Comparison of ENCODE assay signal across 12 cellular contexts in the genomic region with DNA sequence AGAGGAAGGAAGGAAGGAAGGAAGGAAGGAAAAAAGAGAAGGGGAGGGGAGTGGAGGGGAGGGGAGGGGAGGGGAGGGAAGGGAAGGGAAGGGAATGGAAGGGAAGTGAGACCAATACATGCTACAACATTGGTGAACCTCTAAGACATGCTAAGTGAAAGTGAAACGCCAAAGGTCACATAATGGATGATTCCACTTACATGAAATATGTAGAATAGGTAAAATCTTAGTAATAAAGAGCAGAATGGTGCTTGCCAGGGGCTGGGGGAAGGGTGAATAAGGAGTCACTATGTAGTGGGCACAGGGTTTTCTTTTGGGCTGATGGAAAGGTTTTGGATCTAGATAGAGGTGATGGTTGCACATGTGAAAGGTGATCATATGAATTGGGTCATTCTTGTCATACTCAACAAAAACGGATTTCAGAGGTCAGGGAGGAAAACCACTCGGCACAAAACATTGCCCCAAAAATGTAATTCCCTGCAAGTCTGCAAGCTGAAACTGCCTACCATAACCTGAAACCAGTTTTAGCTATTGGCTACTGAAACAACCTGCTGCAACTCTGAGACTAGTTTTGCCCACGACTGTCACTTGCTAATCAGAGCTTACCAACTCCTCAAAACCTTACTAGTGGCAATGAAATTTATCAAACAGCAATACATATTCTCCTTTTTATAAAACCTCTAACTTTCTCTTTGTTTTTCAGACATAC. TPM values are rescaled to one million over a fixed set of nuclear protein-coding genes. Genes with fewer than 3 reads are reported as not detected.
DNase-seq lines count a peak whose midpoint lies in the region; ATAC-seq, FAIRE-seq and TF ChIP-seq lines count a peak whose summit lies in the region.
"Had no signal": no experiment of that assay in that cellular context is flagged by ENCODE, and none has a peak within 500 bp of the region (broad histone marks: within the 10 kb centered on the region; RNA-seq: fewer than 3 reads in every experiment).

No MANE protein-coding gene starts in this region.

- peak overlapping the region; percentile 23 for H3K27ac Mint-ChIP-seq in activated naive CD4-positive, alpha-beta T cell treated with anti-CD3 and anti-CD28 coated beads, Interleukin-2, amount 50 U/mL, for 24 hours
- no peak overlapping the region for H3K27ac Mint-ChIP-seq in WTC11

- intact Hi-C loops in kidney (cut with DNase I): no loop called here

- FAIRE-seq in kidney (lab: Jason Lieb, UNC): no peak
- FAIRE-seq: endothelial cell of umbilical vein, islet of Langerhans had no signal

- H3K4me1 Mint-ChIP-seq in activated naive CD4-positive, alpha-beta T cell treated with anti-CD3 and anti-CD28 coated beads, Interleukin-2, amount 50 U/mL, for 24 hours: peaks cover 14% of the 10 kb centered on the region
- H3K4me1 Mint-ChIP-seq in WTC11: no peaks in the 10 kb centered on the region

- no peaks in the 10 kb centered on the region for H3K36me3 ChIP-seq in kidney (ENCODE audit: control insufficient read depth in 1 of 2, insufficient read depth in 2 of 2, low read length in 2 of 2)
- no peaks in the 10 kb centered on the region for H3K36me3 ChIP-seq in effector memory CD4-positive, alpha-beta T cell (ENCODE audit: control insufficient read depth, insufficient read depth, low read length)
- H3K36me3 ChIP-seq: neutrophil had no signal

- H3K27ac ChIP-seq in kidney (ENCODE audit: low read depth in 2 of 2, low read length in 2 of 2): no peak overlapping the region
- H3K27ac ChIP-seq in effector memory CD4-positive, alpha-beta T cell (ENCODE audit: insufficient read depth, low read length, poor library complexity, severe bottlenecking): no peak overlapping the region
- H3K27ac ChIP-seq: neutrophil had no signal

- TF ChIP-seq CTCF in kidney (IDR thresholded peaks at IDR 0.05; ENCODE audit: borderline replicate concordance, extremely low read depth, insufficient read depth) (no peak), WTC11 (IDR thresholded peaks at IDR 0.05) (no peak)

- H3K4me1 ChIP-seq in kidney (ENCODE audit: control insufficient read depth in 1 of 2, insufficient read depth in 1 of 2, low read depth in 1 of 2, low read length in 2 of 2): no peaks in the 10 kb centered on the region
- H3K4me1 ChIP-seq in effector memory CD4-positive, alpha-beta T cell (ENCODE audit: control insufficient read depth, insufficient read depth, low read length, poor library complexity, severe bottlenecking): no peaks in the 10 kb centered on the region

- peaks cover 6% of the 10 kb centered on the region for H3K9me3 Mint-ChIP-seq in activated naive CD4-positive, alpha-beta T cell treated with anti-CD3 and anti-CD28 coated beads, Interleukin-2, amount 50 U/mL, for 24 hours
- H3K9me3 Mint-ChIP-seq in WTC11: peaks cover 32% of the 10 kb centered on the region

- H3K36me3 Mint-ChIP-seq in activated naive CD4-positive, alpha-beta T cell treated with anti-CD3 and anti-CD28 coated beads, Interleukin-2, amount 50 U/mL, for 24 hours: peaks cover 12% of the 10 kb centered on the region
- H3K36me3 Mint-ChIP-seq in WTC11: peaks cover 27% of the 10 kb centered on the region

- H3K27me3 Mint-ChIP-seq in activated naive CD4-positive, alpha-beta T cell treated with anti-CD3 and anti-CD28 coated beads, Interleukin-2, amount 50 U/mL, for 24 hours: no peaks in the 10 kb centered on the region
- H3K27me3 Mint-ChIP-seq in WTC11 (ENCODE audit: low read depth): no peaks in the 10 kb centered on the region

- no peak overlapping the region for H3K4me3 ChIP-seq in kidney (ENCODE audit: low read length in 2 of 2)
- H3K4me3 ChIP-seq in effector memory CD4-positive, alpha-beta T cell (ENCODE audit: insufficient read depth, low read depth, low read length, poor library complexity, severe bottlenecking): no peak overlapping the region

- ATAC-seq in GM21717 (IDR thresholded peaks at IDR 0.05; ENCODE audit: unreplicated experiment) (peak; percentile 92), HG03460 (IDR thresholded peaks at IDR 0.05; ENCODE audit: unreplicated experiment) (peak; percentile 78), WTC11 (no peak)
- ATAC-seq in stimulated activated naive CD8-positive, alpha-beta T cell treated with anti-CD3 and anti-CD28 coated beads, Interleukin-15, Interleukin-2, amounts not matched to agents 100 U/mL and 50 U/mL, for 24 hours: peak; percentile 75

- POLR2A ChIA-PET in WTC11 (lab: Charles Lee): no interaction called here

- CTCF ChIA-PET in WTC11 (lab: Charles Lee): no interaction called here

- H3K9me3 ChIP-seq in kidney (ENCODE audit: control insufficient read depth in 1 of 2, low read length in 2 of 2): peaks cover 2 to 3% of the 10 kb centered on the region in 2 donors
- H3K9me3 ChIP-seq in effector memory CD4-positive, alpha-beta T cell (ENCODE audit: control insufficient read depth, low read length): no peaks in the 10 kb centered on the region
- H3K9me3 ChIP-seq: neutrophil had no signal

- H3K9ac ChIP-seq in kidney (ENCODE audit: low read length in 2 of 2): no peak overlapping the region

- no peaks in the 10 kb centered on the region for H3K27me3 ChIP-seq in effector memory CD4-positive, alpha-beta T cell (replicated peaks; ENCODE audit: control insufficient read depth, insufficient read depth, low read length, poor library complexity, severe bottlenecking)
- H3K27me3 ChIP-seq: neutrophil had no signal

- H3K4me3 Mint-ChIP-seq in activated naive CD4-positive, alpha-beta T cell treated with anti-CD3 and anti-CD28 coated beads, Interleukin-2, amount 50 U/mL, for 24 hours: no peak overlapping the region
- H3K4me3 Mint-ChIP-seq in WTC11: no peak overlapping the region

- no peak for DNase-seq in activated naive CD4-positive, alpha-beta T cell (lab: John Stamatoyannopoulos, UW)
- no peak for DNase-seq in stimulated activated naive CD8-positive, alpha-beta T cell treated with anti-CD3 and anti-CD28 coated beads, Interleukin-15, Interleukin-2, amounts not matched to agents 100 U/mL and 50 U/mL, for 24 hours
- no peak for DNase-seq in kidney
- DNase-seq in effector memory CD4-positive, alpha-beta T cell: no peak
- no peak for DNase-seq in WTC11 (ENCODE audit: low spot score)
- DNase-seq: NCI-H526 treated with DMSO at 0.1 percent for 48 hours had no signal

TF ChIP-seq in WTC11, 78 proteins besides CTCF, POLR2A, EP300 and RAD21:
- TF ChIP-seq, protein P1, sequence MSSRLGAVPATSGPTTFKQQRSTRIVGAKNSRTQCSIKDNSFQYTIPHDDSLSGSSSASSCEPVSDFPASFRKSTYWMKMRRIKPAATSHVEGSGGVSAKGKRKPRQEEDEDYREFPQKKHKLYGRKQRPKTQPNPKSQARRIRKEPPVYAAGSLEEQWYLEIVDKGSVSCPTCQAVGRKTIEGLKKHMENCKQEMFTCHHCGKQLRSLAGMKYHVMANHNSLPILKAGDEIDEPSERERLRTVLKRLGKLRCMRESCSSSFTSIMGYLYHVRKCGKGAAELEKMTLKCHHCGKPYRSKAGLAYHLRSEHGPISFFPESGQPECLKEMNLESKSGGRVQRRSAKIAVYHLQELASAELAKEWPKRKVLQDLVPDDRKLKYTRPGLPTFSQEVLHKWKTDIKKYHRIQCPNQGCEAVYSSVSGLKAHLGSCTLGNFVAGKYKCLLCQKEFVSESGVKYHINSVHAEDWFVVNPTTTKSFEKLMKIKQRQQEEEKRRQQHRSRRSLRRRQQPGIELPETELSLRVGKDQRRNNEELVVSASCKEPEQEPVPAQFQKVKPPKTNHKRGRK (CRISPR knock-in tag; IDR thresholded peaks at IDR 0.05; ENCODE audit: borderline replicate concordance): no peak
- TF ChIP-seq ZNF423 (CRISPR knock-in tag; IDR thresholded peaks at IDR 0.05) (no peak), NFE2L1 (CRISPR knock-in tag; IDR thresholded peaks at IDR 0.05) (no peak), ZNF671 (CRISPR knock-in tag; IDR thresholded peaks at IDR 0.05) (no peak), CREM (CRISPR knock-in tag; IDR thresholded peaks at IDR 0.05) (no peak), RELA (CRISPR knock-in tag; IDR thresholded peaks at IDR 0.05; ENCODE audit: borderline replicate concordance) (no peak), FOXP1 (CRISPR knock-in tag; IDR thresholded peaks at IDR 0.05; ENCODE audit: borderline replicate concordance) (no peak)
- TF ChIP-seq, protein P2, sequence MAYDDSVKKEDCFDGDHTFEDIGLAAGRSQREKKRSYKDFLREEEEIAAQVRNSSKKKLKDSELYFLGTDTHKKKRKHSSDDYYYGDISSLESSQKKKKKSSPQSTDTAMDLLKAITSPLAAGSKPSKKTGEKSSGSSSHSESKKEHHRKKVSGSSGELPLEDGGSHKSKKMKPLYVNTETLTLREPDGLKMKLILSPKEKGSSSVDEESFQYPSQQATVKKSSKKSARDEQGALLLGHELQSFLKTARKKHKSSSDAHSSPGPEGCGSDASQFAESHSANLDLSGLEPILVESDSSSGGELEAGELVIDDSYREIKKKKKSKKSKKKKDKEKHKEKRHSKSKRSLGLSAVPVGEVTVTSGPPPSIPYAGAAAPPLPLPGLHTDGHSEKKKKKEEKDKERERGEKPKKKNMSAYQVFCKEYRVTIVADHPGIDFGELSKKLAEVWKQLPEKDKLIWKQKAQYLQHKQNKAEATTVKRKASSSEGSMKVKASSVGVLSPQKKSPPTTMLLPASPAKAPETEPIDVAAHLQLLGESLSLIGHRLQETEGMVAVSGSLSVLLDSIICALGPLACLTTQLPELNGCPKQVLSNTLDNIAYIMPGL (CRISPR knock-in tag; IDR thresholded peaks at IDR 0.05): no peak

RNA-seq across cellular contexts. Expression of a gene that starts 59.2 kb away (rescaled TPM):
- total RNA-seq in kidney: 3.0 TPM
- polyA plus RNA-seq in kidney (ENCODE audit: insufficient read depth, low read depth, low replicate concordance): not detected
- 8.5 to 10.2 TPM (median 8.8 TPM) in 3 replicates for total RNA-seq in WTC11 (2021)
- total RNA-seq: endothelial cell of umbilical vein had no signal
- polyA plus RNA-seq: endothelial cell of umbilical vein had no signal
